Comparison of ENCODE assay signal across 14 cellular contexts in the genomic region with DNA sequence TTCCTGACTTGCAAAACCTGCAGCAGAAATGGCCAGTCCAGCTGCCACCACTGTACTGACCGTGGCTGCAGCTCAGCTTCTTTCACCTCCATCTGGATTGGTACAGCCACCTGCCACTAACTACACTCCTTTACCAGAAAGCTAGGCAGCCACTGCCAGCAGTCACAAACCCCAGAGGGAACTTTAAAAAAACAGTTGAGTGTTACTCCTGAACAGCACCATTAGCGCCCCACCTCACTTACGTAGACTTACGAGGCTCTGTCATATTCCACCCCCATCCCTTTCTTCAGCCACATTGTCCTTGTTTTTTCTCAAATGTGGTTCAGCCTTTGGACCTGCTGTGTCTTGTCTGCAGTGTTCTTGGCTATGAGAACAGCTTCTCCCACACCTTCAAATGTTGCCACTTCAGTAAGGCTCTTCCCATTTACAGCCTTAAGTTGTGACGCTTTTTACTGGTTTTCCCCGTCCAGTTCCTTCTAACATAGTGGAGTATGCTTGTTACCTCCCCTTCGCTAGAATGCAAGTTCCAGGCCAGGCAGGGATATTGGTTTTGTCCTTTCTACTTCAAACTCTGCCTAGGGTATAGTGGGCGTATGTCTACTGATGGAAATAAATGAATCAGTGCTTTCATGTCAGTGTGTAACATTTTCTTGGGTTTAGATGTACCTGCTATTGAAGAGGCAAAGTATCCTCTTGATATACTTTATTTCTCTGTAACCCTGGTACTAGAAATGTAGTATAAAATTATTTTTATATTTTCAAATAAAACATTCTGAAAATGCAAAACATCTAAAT. TPM values are rescaled to one million over a fixed set of nuclear protein-coding genes. Genes with fewer than 3 reads are reported as not detected.
DNase-seq lines count a peak whose midpoint lies in the region; ATAC-seq and TF ChIP-seq lines count a peak whose summit lies in the region.
"Had no signal": no experiment of that assay in that cellular context is flagged by ENCODE, and none has a peak within 500 bp of the region (broad histone marks: within the 10 kb centered on the region; RNA-seq: fewer than 3 reads in every experiment).

No MANE protein-coding gene starts in this region.

- peaks cover 15% of the 10 kb centered on the region for H3K4me1 Mint-ChIP-seq in activated CD8-positive, alpha-beta memory T cell treated with anti-CD3 and anti-CD28 coated beads, Interleukin-2, amount 10 ng/mL, durations not matched to agents 7 days and 5 days
- peaks cover 19 to 41% of the 10 kb centered on the region in 2 donors for H3K4me1 Mint-ChIP-seq in effector memory CD8-positive, alpha-beta T cell (ENCODE audit: low read depth in 2 of 2)

- peak; percentile 21 for ATAC-seq in activated CD8-positive, alpha-beta memory T cell treated with anti-CD3 and anti-CD28 coated beads, Interleukin-2, amount 10 ng/mL, durations not matched to agents 7 days and 5 days
- no peak for ATAC-seq in effector memory CD8-positive, alpha-beta T cell (replicated peaks)
- ATAC-seq in sciatic nerve = peak; percentile 14
- no peak for ATAC-seq in GM19455 (IDR thresholded peaks at IDR 0.05; ENCODE audit: unreplicated experiment)
- ATAC-seq in HG02840 (IDR thresholded peaks at IDR 0.05; ENCODE audit: low FRiP score, unreplicated experiment) = no peak

- 0 out of 2 replicates have a peak, but pooled peaks cover 9% of the 10 kb centered on the region for H3K79me2 ChIP-seq in OCI-LY1 (ENCODE audit: insufficient read depth, low read length)

- H4K20me1 ChIP-seq in OCI-LY1 (ENCODE audit: insufficient read depth, low read length) = no peaks in the 10 kb centered on the region

- H3F3A ChIP-seq in OCI-LY1 (ENCODE audit: insufficient read depth, low read length) = peaks cover 14% of the 10 kb centered on the region

- no peak for TF ChIP-seq CTCF in OCI-LY1 (IDR thresholded peaks at IDR 0.05; ENCODE audit: low read length)

- intact Hi-C loops in sciatic nerve (cut with DNase I) = no loop called here

- H3K4me3 ChIP-seq in OCI-LY1 (ENCODE audit: low read depth, low read length, poor library complexity, severe bottlenecking) = no peak overlapping the region
- H3K4me3 ChIP-seq: skin epidermis had no signal

- CTCF ChIA-PET in activated CD8-positive, alpha-beta memory T cell treated with anti-CD3 and anti-CD28 coated beads, Interleukin-2, amount 10 ng/mL, durations not matched to agents 7 days and 5 days (lab: Charles Lee) = interaction anchor here (1.0 to 3.6 kb wide), 4 partner anchors 8 to 65 kb away, joined by 3 to 19 read pairs (median 4); no protein-coding TSS in a partner anchor

- peak overlapping the region; percentile 3 for H3K27ac Mint-ChIP-seq in activated CD8-positive, alpha-beta memory T cell treated with anti-CD3 and anti-CD28 coated beads, Interleukin-2, amount 10 ng/mL, durations not matched to agents 7 days and 5 days
- H3K27ac Mint-ChIP-seq in effector memory CD8-positive, alpha-beta T cell = peak overlapping the region; percentile 30 to 41

- H3K9me2 ChIP-seq in OCI-LY1 (ENCODE audit: low read depth, low read length) = no peaks in the 10 kb centered on the region

- H3K9me3 Mint-ChIP-seq in activated CD8-positive, alpha-beta memory T cell treated with anti-CD3 and anti-CD28 coated beads, Interleukin-2, amount 10 ng/mL, durations not matched to agents 7 days and 5 days (ENCODE audit: low read depth) = no peaks in the 10 kb centered on the region
- H3K9me3 Mint-ChIP-seq in effector memory CD8-positive, alpha-beta T cell = no peaks in the 10 kb centered on the region

- H3K27me3 ChIP-seq in OCI-LY1 (ENCODE audit: insufficient read depth, low read length) = no peaks in the 10 kb centered on the region

- peak overlapping the region; percentile 24 for H3K27ac ChIP-seq in OCI-LY1 (ENCODE audit: low read depth, low read length, poor library complexity, severe bottlenecking)

- H3K36me3 ChIP-seq in OCI-LY1 (ENCODE audit: insufficient read depth, low read length) = peaks cover 57% of the 10 kb centered on the region

- H3K4me1 ChIP-seq in OCI-LY1 (ENCODE audit: insufficient read depth, low read length, severe bottlenecking) = peaks cover 28% of the 10 kb centered on the region

- H3K4me2 ChIP-seq in OCI-LY1 (ENCODE audit: low read length) = no peak overlapping the region

- H2AFZ ChIP-seq in OCI-LY1 (ENCODE audit: low read length) = no peak overlapping the region

- no peak overlapping the region for H3K9ac ChIP-seq in OCI-LY1 (ENCODE audit: low read length)

- no peaks in the 10 kb centered on the region for H3K9me3 ChIP-seq in OCI-LY1 (ENCODE audit: low read length)

- H3K27me3 Mint-ChIP-seq in activated CD8-positive, alpha-beta memory T cell treated with anti-CD3 and anti-CD28 coated beads, Interleukin-2, amount 10 ng/mL, durations not matched to agents 7 days and 5 days = no peaks in the 10 kb centered on the region
- no peaks in the 10 kb centered on the region for H3K27me3 Mint-ChIP-seq in effector memory CD8-positive, alpha-beta T cell

- peaks cover 44% of the 10 kb centered on the region for H3K36me3 Mint-ChIP-seq in activated CD8-positive, alpha-beta memory T cell treated with anti-CD3 and anti-CD28 coated beads, Interleukin-2, amount 10 ng/mL, durations not matched to agents 7 days and 5 days
- H3K36me3 Mint-ChIP-seq in effector memory CD8-positive, alpha-beta T cell (ENCODE audit: insufficient read depth) = peaks cover 94% of the 10 kb centered on the region

- no peak overlapping the region for H3K4me3 Mint-ChIP-seq in activated CD8-positive, alpha-beta memory T cell treated with anti-CD3 and anti-CD28 coated beads, Interleukin-2, amount 10 ng/mL, durations not matched to agents 7 days and 5 days
- H3K4me3 Mint-ChIP-seq in effector memory CD8-positive, alpha-beta T cell = no peak overlapping the region

- DNase-seq in activated CD8-positive, alpha-beta memory T cell treated with anti-CD3 and anti-CD28 coated beads, Interleukin-2, amount 10 ng/mL, durations not matched to agents 7 days and 5 days = no peak
- no peak for DNase-seq in activated CD8-positive, alpha-beta memory T cell treated with anti-CD3 and anti-CD28 coated beads, Interleukin-2, amount 50 U/mL, for 48 hours
- DNase-seq in effector memory CD8-positive, alpha-beta T cell = no peak
- DNase-seq in sciatic nerve (ENCODE audit: low spot score) (no peak), A172 (ENCODE audit: low spot score) (no peak)
- DNase-seq: caudate nucleus; mesenchymal stem cell; NCI-H1930; SHP77; stimulated activated CD8-positive, alpha-beta memory T cell treated with anti-CD3 and anti-CD28 coated beads, Interleukin-4, amount 100 ng/mL, for 48 hours had no signal

RNA-seq across cellular contexts. Expression of gene HNRNPA3, which starts 17.1 kb away (rescaled TPM):
- total RNA-seq in activated CD8-positive, alpha-beta memory T cell treated with anti-CD3 and anti-CD28 coated beads, Interleukin-2, amount 10 ng/mL, durations not matched to agents 7 days and 5 days = 100 to 1,000 TPM; 298 to 320 TPM
- total RNA-seq in sciatic nerve = 161 TPM
- 37.8 and 41.3 TPM in 2 replicates for total RNA-seq in A172 (2014; rRNA removed; shearing (Covaris generic))

RNA-seq across cellular contexts. Expression of gene NFE2L2, which starts 34.9 kb away (rescaled TPM):
- 10 to 100 TPM; 56.5 to 58.9 TPM for total RNA-seq in activated CD8-positive, alpha-beta memory T cell treated with anti-CD3 and anti-CD28 coated beads, Interleukin-2, amount 10 ng/mL, durations not matched to agents 7 days and 5 days
- 149 TPM for total RNA-seq in sciatic nerve
- total RNA-seq in A172 (2014; rRNA removed; shearing (Covaris generic)) = 47.1 and 51.1 TPM in 2 replicates

Comparison
In these comparisons a context has a peak if more than half of its experiments do, and no peak if none do; other contexts are left out.
1. ATAC-seq: peak in activated CD8-positive, alpha-beta memory T cell treated with anti-CD3 and anti-CD28 coated beads, Interleukin-2, amount 10 ng/mL, durations not matched to agents 7 days and 5 days (single experiment) and sciatic nerve (single experiment); none in effector memory CD8-positive, alpha-beta T cell (single experiment), GM19455 (single experiment) and HG02840 (single experiment).